8 cellular contexts compared by ENCODE assay signal in the genomic region with DNA sequence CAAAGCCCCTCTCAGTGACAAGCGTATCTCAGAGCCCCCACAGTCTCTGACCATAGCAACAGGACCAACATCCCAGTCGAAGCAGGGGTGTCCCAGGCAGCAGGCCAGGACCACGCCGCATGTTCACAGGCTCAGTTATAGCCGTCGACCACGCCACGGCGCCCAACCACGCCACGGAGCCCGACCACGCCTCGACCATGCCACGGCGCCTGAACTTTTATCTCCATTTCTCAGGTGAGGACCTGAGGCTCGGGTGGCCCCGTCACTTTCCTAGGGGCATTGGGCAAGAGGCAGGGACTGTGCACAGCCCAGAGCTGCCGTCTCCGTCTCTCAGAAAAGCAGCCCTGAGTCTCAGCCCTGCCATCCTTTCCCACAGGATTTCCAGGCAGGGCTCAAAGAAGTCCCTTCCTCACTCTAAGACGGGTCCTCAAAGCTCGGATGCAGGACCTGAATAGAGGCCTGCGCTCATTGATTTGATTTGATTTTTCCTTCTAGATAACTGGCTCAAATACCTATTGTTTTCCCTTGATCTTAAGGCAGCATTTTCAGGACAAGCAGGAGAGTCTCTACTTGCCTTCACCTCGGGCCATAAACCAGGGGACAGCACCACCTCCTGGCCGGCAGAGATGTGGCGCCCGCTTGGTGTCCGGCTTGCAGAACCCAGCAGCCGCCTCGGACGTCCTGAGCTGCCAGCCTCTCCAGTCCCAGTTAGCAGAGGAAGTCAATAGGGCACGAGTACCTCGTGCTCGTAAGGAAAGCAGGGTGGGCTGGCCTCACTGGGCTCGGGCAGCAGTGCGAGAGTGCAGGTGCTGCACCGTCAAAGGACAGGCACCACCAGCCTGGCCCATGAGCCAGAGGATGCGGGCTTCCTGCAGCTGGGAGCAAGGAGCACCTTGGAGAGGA. TPM values are rescaled to one million over a fixed set of nuclear protein-coding genes. Genes with fewer than 3 reads are reported as not detected.
DNase-seq lines count a peak whose midpoint lies in the region; ATAC-seq and TF ChIP-seq lines count a peak whose summit lies in the region.

No MANE protein-coding gene starts in this region.

- ATAC-seq in left lobe of liver, result peak; percentile 99
- ATAC-seq in GM21786 (IDR thresholded peaks at IDR 0.05; ENCODE audit: unreplicated experiment), result no peak

- peak; percentile 99 for TF ChIP-seq CTCF in chondrocyte (IDR thresholded peaks at IDR 0.05)

- H3K27me3 Mint-ChIP-seq in T-helper 2 cell treated with Interferon-gamma antibody and Interleukin-4, amounts not matched to agents 5 μg/mL and 100 μg/mL, for 36 hours (ENCODE audit: low read depth), result no peaks in the 10 kb centered on the region
- H3K27me3 Mint-ChIP-seq in chondrocyte (ENCODE audit: low read depth), result no peaks in the 10 kb centered on the region

- H3K4me1 Mint-ChIP-seq in T-helper 2 cell treated with Interferon-gamma antibody and Interleukin-4, amounts not matched to agents 5 μg/mL and 100 μg/mL, for 36 hours (ENCODE audit: low read depth), result peaks cover 14% of the 10 kb centered on the region
- H3K4me1 Mint-ChIP-seq in chondrocyte (ENCODE audit: low read depth), result peaks cover 40% of the 10 kb centered on the region

- peak; percentile 2 for DNase-seq in NCI-H510A treated with DMSO at 0.1 percent for 48 hours (lab: John Stamatoyannopoulos, UW)
- DNase-seq in NCI-H510A (lab: John Stamatoyannopoulos, UW), result no peak
- DNase-seq in Kasumi-1 (lab: John Stamatoyannopoulos, UW), result peak; percentile 70 to 72
- DNase-seq in T-helper 2 cell treated with Interferon-gamma antibody and Interleukin-4, amounts not matched to agents 5 μg/mL and 100 μg/mL, for 36 hours (ENCODE audit: low spot score), result peak; percentile 42
- DNase-seq in chondrocyte (ENCODE audit: low spot score), result no peak
- DNase-seq in left lobe of liver (ENCODE audit: low spot score), result peak; percentile 71
- DNase-seq in stimulated activated CD4-positive, alpha-beta T cell treated with anti-CD3 and anti-CD28 coated beads, Interleukin-4, amount 100 ng/mL, for 24 hours, result peak; percentile 36

- H3K36me3 Mint-ChIP-seq in T-helper 2 cell treated with Interferon-gamma antibody and Interleukin-4, amounts not matched to agents 5 μg/mL and 100 μg/mL, for 36 hours (ENCODE audit: low read depth), result no peaks in the 10 kb centered on the region
- peaks cover 6% of the 10 kb centered on the region for H3K36me3 Mint-ChIP-seq in chondrocyte (ENCODE audit: low read depth)

- no peaks in the 10 kb centered on the region for H3K9me3 Mint-ChIP-seq in T-helper 2 cell treated with Interferon-gamma antibody and Interleukin-4, amounts not matched to agents 5 μg/mL and 100 μg/mL, for 36 hours
- no peaks in the 10 kb centered on the region for H3K9me3 Mint-ChIP-seq in chondrocyte (ENCODE audit: low read depth)

- H3K4me3 Mint-ChIP-seq in T-helper 2 cell treated with Interferon-gamma antibody and Interleukin-4, amounts not matched to agents 5 μg/mL and 100 μg/mL, for 36 hours, result no peak overlapping the region
- no peak overlapping the region for H3K4me3 Mint-ChIP-seq in chondrocyte (ENCODE audit: unreplicated experiment)

- H3K27ac Mint-ChIP-seq in T-helper 2 cell treated with Interferon-gamma antibody and Interleukin-4, amounts not matched to agents 5 μg/mL and 100 μg/mL, for 36 hours, result no peak overlapping the region
- peak overlapping the region; percentile 24 for H3K27ac Mint-ChIP-seq in chondrocyte (ENCODE audit: unreplicated experiment)

RNA-seq across cellular contexts. Expression of gene C16orf95, which starts 38.8 kb away (rescaled TPM):
- total RNA-seq in chondrocyte (6.9 to 8.8 TPM (median 7.2 TPM) in 3 replicates), left lobe of liver (5.4 TPM)

Comparison
In these comparisons a context has a peak if more than half of its experiments do, and no peak if none do; other contexts are left out.
1. DNase-seq: peak in NCI-H510A treated with DMSO at 0.1 percent for 48 hours (single experiment), Kasumi-1 (2 of 2), T-helper 2 cell treated with Interferon-gamma antibody and Interleukin-4, amounts not matched to agents 5 μg/mL and 100 μg/mL, for 36 hours (single experiment), left lobe of liver (single experiment) and stimulated activated CD4-positive, alpha-beta T cell treated with anti-CD3 and anti-CD28 coated beads, Interleukin-4, amount 100 ng/mL, for 24 hours (single experiment); none in NCI-H510A (single experiment) and chondrocyte (single experiment).